10 cellular contexts compared by ENCODE assay signal in the genomic region with DNA sequence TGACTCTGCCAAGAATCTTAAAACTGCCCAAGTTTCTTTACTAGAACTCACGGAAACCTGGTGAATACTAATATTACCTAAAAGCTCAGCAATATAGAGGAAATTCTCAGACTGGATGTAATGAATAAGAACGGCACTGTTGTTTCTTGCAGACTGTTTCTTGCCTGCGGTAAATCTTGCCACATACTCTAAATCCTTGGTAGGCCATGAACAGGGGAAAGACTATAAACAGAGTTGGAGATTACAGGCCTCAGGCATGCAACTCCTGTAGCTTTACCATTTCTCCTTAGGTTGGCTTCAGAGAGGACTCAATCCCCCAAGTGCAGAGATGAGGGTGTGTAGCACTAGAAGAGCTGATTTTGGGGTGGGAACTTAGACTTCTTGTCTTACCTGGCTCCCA. TPM values are rescaled to one million over a fixed set of nuclear protein-coding genes. Genes with fewer than 3 reads are reported as not detected.
DNase-seq lines count a peak whose midpoint lies in the region; ATAC-seq, FAIRE-seq and TF ChIP-seq lines count a peak whose summit lies in the region.
"Had no signal": no experiment of that assay in that cellular context is flagged by ENCODE, and none has a peak within 500 bp of the region (broad histone marks: within the 10 kb centered on the region; RNA-seq: fewer than 3 reads in every experiment).

No MANE protein-coding gene starts in this region.

- H3K27me3 ChIP-seq in heart right ventricle, result no peaks in the 10 kb centered on the region
- no peaks in the 10 kb centered on the region for H3K27me3 ChIP-seq in K562 (ENCODE audit: control insufficient read depth in 2 of 2, insufficient read depth in 2 of 2, low read length in 2 of 2)
- no peaks in the 10 kb centered on the region for H3K27me3 ChIP-seq in vagina

- no peak for TF ChIP-seq CTCF in heart right ventricle (IDR thresholded peaks at IDR 0.05)
- no peak for TF ChIP-seq CTCF in K562 (IDR thresholded peaks at IDR 0.05 in 2 of 3, conservative IDR thresholded peaks at IDR 0.05 in 1 of 3; ENCODE audit: insufficient read depth in 2 of 3, low read depth in 1 of 3, low read length in 3 of 3)
- no peak for TF ChIP-seq CTCF in vagina (IDR thresholded peaks at IDR 0.05)

- intact Hi-C loops in heart right ventricle (cut with DNase I) (no loop called here), left cardiac atrium (cut with DNase I) (no loop called here), K562 (cut with micrococcal nuclease) (no loop called here), vagina (cut with DNase I) (no loop called here)

- DNase-seq in heart right ventricle (no peak), left cardiac atrium (no peak), K562 (ENCODE audit: extremely low read depth in 1 of 4, low spot score in 3 of 4) (no peak), vagina (ENCODE audit: extremely low spot score in 2 of 2) (no peak), NCI-H748 treated with DMSO at 0.1 percent for 48 hours (lab: John Stamatoyannopoulos, UW) (no peak), GOT3 (lab: John Stamatoyannopoulos, UW) (no peak), 8988T (no peak)
- DNase-seq: DMS 273 treated with DMSO at 0.1 percent for 48 hours; stimulated activated naive CD4-positive, alpha-beta T cell had no signal

- CTCF ChIA-PET in K562 (lab: Yijun Ruan, JAX; ENCODE audit: low intra/inter-chr PET ratio), result no interaction called here

- H3K9ac ChIP-seq in K562 (ENCODE audit: insufficient read depth in 1 of 2, low read depth in 2 of 2, low read length in 2 of 2), result peak overlapping the region in 1 of 2 experiments; percentile 81; a peak in 2 of 4 replicates

- H3K4me3 ChIP-seq in heart right ventricle (peak overlapping the region in 9 of 10 donors; percentile 51 to 91 (median 85)), K562 (peak overlapping the region; percentile 90; the same call in 1 of the 2 replicates), mesodermal cell (ENCODE audit: extremely low read depth, insufficient read depth, low read length, poor library complexity, severe bottlenecking) (peak overlapping the region; percentile 81), vagina (peak overlapping the region; percentile 76 to 89)

- no TSS peak for BruUV-seq in K562 (replicated peaks; lab: Mats Ljungman, UMichigan)

- TF ChIP-seq POLR2A in K562 (conservative IDR thresholded peaks at IDR 0.05) (no peak), vagina (IDR thresholded peaks at IDR 0.05) (no peak)

- H3K4me1 ChIP-seq in heart right ventricle, result peaks cover 0 to 50% (median 35%) of the 10 kb centered on the region in 9 donors
- H3K4me1 ChIP-seq in K562 (replicated peaks in 1 of 2; ENCODE audit: control insufficient read depth in 2 of 2, insufficient read depth in 2 of 2, low read length in 2 of 2), result peaks cover 6 to 10% of the 10 kb centered on the region in 2 experiments; a peak in 3 of 5 replicates
- H3K4me1 ChIP-seq in mesodermal cell (ENCODE audit: control insufficient read depth, insufficient read depth, low read length, poor library complexity, severe bottlenecking), result peaks cover 4% of the 10 kb centered on the region
- H3K4me1 ChIP-seq in vagina, result peaks cover 24% of the 10 kb centered on the region

- H4K20me1 ChIP-seq in K562 (replicated peaks; ENCODE audit: control insufficient read depth, insufficient read depth, low read length), result no peaks in the 10 kb centered on the region

- no peak for TF ChIP-seq RAD21 in K562 (CRISPR knock-in tag; conservative IDR thresholded peaks at IDR 0.05 in 1 of 2, IDR thresholded peaks at IDR 0.05 in 1 of 2)

- H3K9me3 ChIP-seq in heart right ventricle (no peaks in the 10 kb centered on the region), K562 (replicated peaks; ENCODE audit: control insufficient read depth, insufficient read depth, low read depth, low read length) (no peaks in the 10 kb centered on the region), mesodermal cell (ENCODE audit: control insufficient read depth, low read length) (no peaks in the 10 kb centered on the region), vagina (no peaks in the 10 kb centered on the region)

- POLR2A ChIA-PET in K562 (lab: Yijun Ruan, JAX), result interaction anchor here (1.8 kb wide), 1 partner anchor 10 kb away, joined by 7 read pairs; no protein-coding TSS in a partner anchor

- FAIRE-seq in K562 (lab: Jason Lieb, UNC), result no peak

- no peaks in the 10 kb centered on the region for H3K9me1 ChIP-seq in K562 (ENCODE audit: control insufficient read depth, insufficient read depth, low read length)

- in situ Hi-C loops in K562 (cut with MboI), result no loop called here

- ATAC-seq in heart right ventricle (no peak), left cardiac atrium (no peak), K562 (no peak)

- H3K79me2 ChIP-seq in K562 (ENCODE audit: control insufficient read depth, insufficient read depth, low read length), result peaks cover 25% of the 10 kb centered on the region

- no peak for TF ChIP-seq EP300 in K562 (IDR thresholded peaks at IDR 0.05; ENCODE audit: low read length)

- 81 to 88% methylated on average over 3 of the region's 3 CpGs for WGBS in heart right ventricle, 2 donors
- WGBS in K562 (ENCODE audit: insufficient coverage, low coverage, missing lambda C conversion rate), result 64% methylated on average over 3 of the region's 3 CpGs
- WGBS in mesodermal cell (ENCODE audit: insufficient coverage in 2 of 2), 2 experiments, result 83 to 100% methylated on average over 1 to 2 of the region's 3 CpGs

- peak overlapping the region; percentile 93 for H3K4me2 ChIP-seq in K562 (ENCODE audit: insufficient read depth, low read length)

- H3K36me3 ChIP-seq in heart right ventricle (no peaks in the 10 kb centered on the region), K562 (ENCODE audit: control insufficient read depth, insufficient read depth, low read length) (no peaks in the 10 kb centered on the region), mesodermal cell (ENCODE audit: control insufficient read depth, insufficient read depth, low read length) (no peaks in the 10 kb centered on the region), vagina (no peaks in the 10 kb centered on the region)

- 0 out of 2 replicates have a peak overlapping the region, but pooled peaks have one; percentile 92 for H2AFZ ChIP-seq in K562 (ENCODE audit: low read depth, low read length)

- peak overlapping the region in 3 of 10 donors; percentile 83 to 89 (median 86) for H3K27ac ChIP-seq in heart right ventricle
- no peak overlapping the region for H3K27ac ChIP-seq in K562 (ENCODE audit: extremely low read depth, low read depth, low read length)
- no peak overlapping the region for H3K27ac ChIP-seq in mesodermal cell (ENCODE audit: low read depth, low read length, severe bottlenecking)
- peak overlapping the region; percentile 84 for H3K27ac ChIP-seq in vagina

TF ChIP-seq in K562, 482 proteins besides CTCF, POLR2A, EP300 and RAD21 (continues in another document):
- TF ChIP-seq NFE2 (IDR thresholded peaks at IDR 0.05; ENCODE audit: low read depth) (no peak), CBFA2T3 (IDR thresholded peaks at IDR 0.05) (no peak), NCOR1 (IDR thresholded peaks at IDR 0.05) (no peak), ZNF316 (IDR thresholded peaks at IDR 0.05) (no peak), COPS2 (conservative IDR thresholded peaks at IDR 0.05) (no peak)

RNA-seq across cellular contexts. Expression of gene ALDH6A1, which starts 1.1 kb away (rescaled TPM):
- total RNA-seq in heart right ventricle (100 to 1,000 TPM in 2 of 10 donors, 10 to 100 TPM in 8; 36.9 to 129 (median 81.5) TPM), left cardiac atrium (10 to 100 TPM; 29.2 to 33.3 TPM), K562 (2014; rRNA removed) (4.1 and 4.8 TPM in 2 replicates), K562 (2014; rRNA removed; fragmentation: Illumina TruSeq; extraction: Trizol) (4.6 and 5.3 TPM in 2 replicates), K562 (2015; rRNA removed; fragmentation: Illumina TruSeq; extraction: Trizol) (3.5 and 4.1 TPM in 2 replicates), K562 (2021) (6.0 and 6.1 TPM in 2 replicates), vagina (20.9 TPM)
- polyA plus RNA-seq in heart right ventricle (10 to 100 TPM; 11.3 to 15.5 TPM), K562 (2011; rRNA removed) (11.5 and 13.5 TPM in 2 replicates), K562 (2014; fragmentation: Illumina TruSeq; extraction: Trizol) (3.8 and 5.1 TPM in 2 replicates), K562 (2014; fragmentation: Nextera tagmentation; extraction: Ambion mirVana) (1 to 10 TPM; 3.1 to 4.5 TPM), K562 (2014; rRNA removed) (3.6 and 3.9 TPM in 2 replicates)
- 9.9 and 11.4 TPM in 2 replicates for total RNA-seq in K562 (2011; cell fraction: chromatin; rRNA removed; ENCODE audit: low replicate concordance)
- 4.5 and 5.7 TPM in 2 replicates for total RNA-seq in K562 (2011; cell fraction: nucleolus; rRNA removed)
- 6.2 and 7.6 TPM in 2 replicates for total RNA-seq in K562 (2011; cell fraction: nucleoplasm; rRNA removed)
- polyA plus RNA-seq in K562 (2011; cell fraction: cytosol; rRNA removed), result 3.1 and 6.9 TPM in 2 replicates
- polyA plus RNA-seq in K562 (2011; cell fraction: nucleus; rRNA removed), result 2.7 and 3.9 TPM in 2 replicates
- 3.9 and 4.5 TPM in 2 replicates for polyA plus RNA-seq in K562 (2012)
- polyA minus RNA-seq in K562 (2011; rRNA and poly(A)+ RNA removed), result 17.6 and 22.6 TPM in 2 replicates
- polyA minus RNA-seq in K562 (2011; cell fraction: cytosol; rRNA and poly(A)+ RNA removed), result 3.8 and 8.6 TPM in 2 replicates
- 2.2 and 6.1 TPM in 2 replicates for polyA minus RNA-seq in K562 (2011; cell fraction: nucleus; rRNA and poly(A)+ RNA removed)
- 17.7 TPM for polyA plus RNA-seq in mesodermal cell (2013, experiment 1 of 2)
- 16.3 TPM for polyA plus RNA-seq in mesodermal cell (2013, experiment 2 of 2)

RNA-seq across cellular contexts. Expression of gene LIN52, which starts 1.6 kb away (rescaled TPM):
- total RNA-seq in heart right ventricle, result 10 to 100 TPM in 4 of 10 donors, 1 to 10 TPM in 6; 4.7 to 13.6 (median 9.0) TPM
- polyA plus RNA-seq in heart right ventricle, result 1 to 10 TPM; 5.3 to 6.9 TPM
- 1 to 10 TPM; 6.6 to 8.1 TPM for total RNA-seq in left cardiac atrium
- total RNA-seq in K562 (2011; cell fraction: chromatin; rRNA removed; ENCODE audit: low replicate concordance), result 12.8 and 15.9 TPM in 2 replicates
- total RNA-seq in K562 (2011; cell fraction: nucleolus; rRNA removed), result 8.7 and 11.4 TPM in 2 replicates
- total RNA-seq in K562 (2011; cell fraction: nucleoplasm; rRNA removed), result 10.7 and 16.6 TPM in 2 replicates
- 4.6 and 6.0 TPM in 2 replicates for total RNA-seq in K562 (2014; rRNA removed)
- total RNA-seq in K562 (2014; rRNA removed; fragmentation: Illumina TruSeq; extraction: Trizol), result 9.2 and 9.8 TPM in 2 replicates
- 8.2 and 9.0 TPM in 2 replicates for total RNA-seq in K562 (2015; rRNA removed; fragmentation: Illumina TruSeq; extraction: Trizol)
- 4.9 and 5.5 TPM in 2 replicates for total RNA-seq in K562 (2021)
- polyA plus RNA-seq in K562 (2011; rRNA removed), result 8.3 and 9.9 TPM in 2 replicates
- polyA plus RNA-seq in K562 (2011; cell fraction: cytosol; rRNA removed), result 5.2 and 6.0 TPM in 2 replicates
- polyA plus RNA-seq in K562 (2011; cell fraction: nucleus; rRNA removed), result 2.5 and 4.1 TPM in 2 replicates
- 4.6 and 7.7 TPM in 2 replicates for polyA plus RNA-seq in K562 (2012)
- polyA plus RNA-seq in K562 (2014; fragmentation: Illumina TruSeq; extraction: Trizol), result 9.3 and 10.5 TPM in 2 replicates
- 10 to 100 TPM in 1 of 2 experiments, 1 to 10 TPM in 1; 7.3 to 11.8 TPM for polyA plus RNA-seq in K562 (2014; fragmentation: Nextera tagmentation; extraction: Ambion mirVana)
- 8.3 and 9.8 TPM in 2 replicates for polyA plus RNA-seq in K562 (2014; rRNA removed)
- 8.0 and 10.0 TPM in 2 replicates for polyA minus RNA-seq in K562 (2011; rRNA and poly(A)+ RNA removed)
- polyA minus RNA-seq in K562 (2011; cell fraction: cytosol; rRNA and poly(A)+ RNA removed), result 2.6 and 5.3 TPM in 2 replicates
- 3.9 and 6.4 TPM in 2 replicates for polyA minus RNA-seq in K562 (2011; cell fraction: nucleus; rRNA and poly(A)+ RNA removed)
- polyA plus RNA-seq in mesodermal cell (2013, experiment 1 of 2), result 9.6 TPM
- 8.1 TPM for polyA plus RNA-seq in mesodermal cell (2013, experiment 2 of 2)
- total RNA-seq in vagina, result 5.9 TPM
